In the genomic region with DNA sequence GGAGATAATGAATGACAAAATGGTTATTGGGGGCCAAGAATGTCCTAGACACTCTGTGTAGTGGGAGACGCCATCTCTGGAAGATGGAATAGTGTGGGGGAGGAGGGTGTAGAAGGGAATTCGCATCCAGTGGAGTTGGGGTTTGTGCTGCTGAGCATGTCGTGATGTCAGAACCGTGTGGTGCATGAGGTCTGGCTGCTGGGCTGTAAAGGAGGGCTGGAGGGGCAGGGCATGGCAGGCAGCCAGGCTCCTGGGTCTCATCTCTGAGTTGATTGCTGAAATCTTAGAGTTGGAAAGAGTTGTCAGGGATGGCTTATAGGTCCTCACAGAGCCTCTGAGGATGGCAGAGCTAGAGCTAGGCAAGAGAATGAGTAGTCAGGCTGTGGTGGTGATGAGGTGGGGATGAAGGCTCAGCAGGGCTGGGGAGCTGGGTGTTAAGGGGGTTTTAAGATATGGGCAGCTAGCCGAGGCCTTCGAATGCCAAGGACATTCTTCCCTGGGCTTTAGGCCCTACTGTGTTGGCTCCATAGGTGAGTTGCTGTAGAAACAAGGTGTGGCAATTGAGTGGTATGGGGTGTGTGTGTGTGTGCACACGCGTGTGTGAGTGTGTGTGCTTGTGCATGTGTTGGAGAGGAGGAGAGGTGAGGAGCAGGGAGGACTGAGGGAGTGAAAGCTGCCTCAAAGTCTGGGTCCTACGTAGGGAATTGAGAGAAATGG, we compare ENCODE assay signal across 13 cellular contexts. TPM values are rescaled to one million over a fixed set of nuclear protein-coding genes. Genes with fewer than 3 reads are reported as not detected.
DNase-seq lines count a peak whose midpoint lies in the region; ATAC-seq lines count a peak whose summit lies in the region.
"Had no signal": no experiment of that assay in that cellular context is flagged by ENCODE, and none has a peak within 500 bp of the region (broad histone marks: within the 10 kb centered on the region; RNA-seq: fewer than 3 reads in every experiment).

No MANE protein-coding gene starts in this region.

- no peak for ATAC-seq in stimulated activated naive CD8-positive, alpha-beta T cell treated with anti-CD3 and anti-CD28 coated beads, Interleukin-15, amount 100 ng/mL, for 72 hours
- ATAC-seq in GM21576 (IDR thresholded peaks at IDR 0.05; ENCODE audit: unreplicated experiment) (no peak), HG03342 (IDR thresholded peaks at IDR 0.05; ENCODE audit: unreplicated experiment) (no peak)
- ATAC-seq: activated CD4-positive, CD25-positive, alpha-beta regulatory T cell treated with anti-CD3 and anti-CD28 coated beads, Interleukin-2, amount 50 U/mL, for 24 hours had no signal

- peak overlapping the region; percentile 83 for H3K4me3 Mint-ChIP-seq in stimulated activated naive CD8-positive, alpha-beta T cell treated with anti-CD3 and anti-CD28 coated beads, Interleukin-15, Interleukin-2, amounts not matched to agents 100 ng/mL and 50 ng/mL, for 24 hours
- no peak overlapping the region for H3K4me3 Mint-ChIP-seq in stimulated activated naive CD8-positive, alpha-beta T cell treated with anti-CD3 and anti-CD28 coated beads, Interleukin-15, amount 100 ng/mL, for 72 hours
- H3K4me3 Mint-ChIP-seq in activated naive CD8-positive, alpha-beta T cell, result peak overlapping the region; percentile 79

- H3K4me1 Mint-ChIP-seq in stimulated activated naive CD8-positive, alpha-beta T cell treated with anti-CD3 and anti-CD28 coated beads, Interleukin-15, Interleukin-2, amounts not matched to agents 100 ng/mL and 50 ng/mL, for 24 hours (ENCODE audit: low read depth), result peaks cover 13% of the 10 kb centered on the region
- H3K4me1 Mint-ChIP-seq in stimulated activated naive CD8-positive, alpha-beta T cell treated with anti-CD3 and anti-CD28 coated beads, Interleukin-15, amount 100 ng/mL, for 72 hours, result peaks cover 31% of the 10 kb centered on the region
- peaks cover 11% of the 10 kb centered on the region for H3K4me1 Mint-ChIP-seq in activated naive CD8-positive, alpha-beta T cell (ENCODE audit: low read depth)

- no peak overlapping the region for H3K27ac Mint-ChIP-seq in stimulated activated naive CD8-positive, alpha-beta T cell treated with anti-CD3 and anti-CD28 coated beads, Interleukin-15, Interleukin-2, amounts not matched to agents 100 ng/mL and 50 ng/mL, for 24 hours
- peak overlapping the region in 1 of 2 donors; percentile 35 for H3K27ac Mint-ChIP-seq in stimulated activated naive CD8-positive, alpha-beta T cell treated with anti-CD3 and anti-CD28 coated beads, Interleukin-15, amount 100 ng/mL, for 72 hours
- H3K27ac Mint-ChIP-seq in activated naive CD8-positive, alpha-beta T cell, result no peak overlapping the region
- H3K27ac Mint-ChIP-seq: activated naive CD4-positive, alpha-beta T cell treated with anti-CD3 and anti-CD28 coated beads, Interleukin-2, amount 50 U/mL, for 24 hours had no signal

- no peak for DNase-seq in stimulated activated naive CD8-positive, alpha-beta T cell treated with anti-CD3 and anti-CD28 coated beads, Interleukin-15, amount 100 ng/mL, for 72 hours
- DNase-seq in mesenteric fat pad (ENCODE audit: low spot score) (peak; percentile 51), C1 segment of cervical spinal cord (lab: John Stamatoyannopoulos, UW) (no peak), GM19240 (ENCODE audit: insufficient read length, low spot score) (no peak)
- DNase-seq: MV-4-11, SHP77 had no signal

- H3K9me3 Mint-ChIP-seq in stimulated activated naive CD8-positive, alpha-beta T cell treated with anti-CD3 and anti-CD28 coated beads, Interleukin-15, Interleukin-2, amounts not matched to agents 100 ng/mL and 50 ng/mL, for 24 hours, result peaks cover 7% of the 10 kb centered on the region
- H3K9me3 Mint-ChIP-seq in stimulated activated naive CD8-positive, alpha-beta T cell treated with anti-CD3 and anti-CD28 coated beads, Interleukin-15, amount 100 ng/mL, for 72 hours, result peaks cover 8 to 9% of the 10 kb centered on the region in 2 donors
- H3K9me3 Mint-ChIP-seq in activated naive CD8-positive, alpha-beta T cell (ENCODE audit: low read depth), result peaks cover 5% of the 10 kb centered on the region

- H3K27me3 Mint-ChIP-seq in stimulated activated naive CD8-positive, alpha-beta T cell treated with anti-CD3 and anti-CD28 coated beads, Interleukin-15, Interleukin-2, amounts not matched to agents 100 ng/mL and 50 ng/mL, for 24 hours, result peaks cover 4% of the 10 kb centered on the region
- H3K27me3 Mint-ChIP-seq in stimulated activated naive CD8-positive, alpha-beta T cell treated with anti-CD3 and anti-CD28 coated beads, Interleukin-15, amount 100 ng/mL, for 72 hours, result peaks cover 6% of the 10 kb centered on the region
- H3K27me3 Mint-ChIP-seq in activated naive CD8-positive, alpha-beta T cell, result peaks cover 3% of the 10 kb centered on the region
- H3K27me3 Mint-ChIP-seq: activated naive CD4-positive, alpha-beta T cell treated with anti-CD3 and anti-CD28 coated beads, Interleukin-2, amount 50 U/mL, for 24 hours had no signal

- H3K36me3 Mint-ChIP-seq in stimulated activated naive CD8-positive, alpha-beta T cell treated with anti-CD3 and anti-CD28 coated beads, Interleukin-15, Interleukin-2, amounts not matched to agents 100 ng/mL and 50 ng/mL, for 24 hours (ENCODE audit: low read depth), result peaks cover 27% of the 10 kb centered on the region
- H3K36me3 Mint-ChIP-seq in activated naive CD8-positive, alpha-beta T cell, result peaks cover 8% of the 10 kb centered on the region

RNA-seq across cellular contexts. Expression of gene PPFIA4, which starts 1.9 kb away (rescaled TPM):
- 0.55 TPM for total RNA-seq in mesenteric fat pad

RNA-seq across cellular contexts. Expression of gene TMEM183A, which starts 21.1 kb away (rescaled TPM):
- 48.7 TPM for total RNA-seq in mesenteric fat pad

RNA-seq across cellular contexts. Expression of gene MYOG, which starts 57.6 kb away (rescaled TPM):
- total RNA-seq in mesenteric fat pad, result not detected
- total RNA-seq: lung had no signal

Comparison
In these comparisons a context has a peak if more than half of its experiments do, and no peak if none do; other contexts are left out.
1. H3K4me3 Mint-ChIP-seq: peak in stimulated activated naive CD8-positive, alpha-beta T cell treated with anti-CD3 and anti-CD28 coated beads, Interleukin-15, Interleukin-2, amounts not matched to agents 100 ng/mL and 50 ng/mL, for 24 hours (single experiment) and activated naive CD8-positive, alpha-beta T cell (single experiment); none in stimulated activated naive CD8-positive, alpha-beta T cell treated with anti-CD3 and anti-CD28 coated beads, Interleukin-15, amount 100 ng/mL, for 72 hours (0 of 2).